ENCODE assay signal across 35 cellular contexts in the genomic region with DNA sequence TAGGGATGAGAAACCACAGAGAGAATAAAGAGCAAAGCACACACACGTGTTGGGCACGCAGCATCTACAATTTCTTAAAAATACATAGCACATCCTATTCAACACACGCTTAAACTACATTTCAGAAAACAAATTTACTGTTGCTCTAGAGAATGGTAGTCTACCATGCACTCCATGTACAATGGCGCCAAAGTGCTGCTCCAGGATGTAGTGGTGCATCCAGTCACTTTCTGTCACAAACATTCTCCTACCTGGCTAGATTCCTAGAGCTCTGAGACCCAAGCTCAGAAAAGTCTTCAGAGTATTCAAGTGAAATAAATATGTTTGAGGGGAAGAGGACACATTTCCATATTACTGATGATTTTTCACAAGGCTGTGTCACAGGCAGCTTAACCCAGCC.
"Had no signal": no experiment of that assay in that cellular context is flagged by ENCODE, and none has a peak within 500 bp of the region (broad histone marks: within the 10 kb centered on the region; RNA-seq: fewer than 3 reads in every experiment).

No MANE protein-coding gene starts in this region.

- DNase-seq: Kasumi-1, MG63, MM.1S, MV-4-11, NCI-H1048, NCI-H1092, NCI-H1092 treated with DMSO at 0.1 percent for 48 hours, NCI-H1105, NCI-H1105 treated with DMSO at 0.1 percent for 48 hours, NCI-H1417, NCI-H1417 treated with DMSO at 0.1 percent for 48 hours, NCI-H1436, NCI-H1436 treated with DMSO at 0.1 percent for 48 hours, NCI-H146, NCI-H1694, NCI-H1694 treated with DMSO at 0.1 percent for 48 hours, NCI-H187, NCI-H187 treated with DMSO at 0.1 percent for 48 hours, NCI-H1930, NCI-H2029, NCI-H2029 treated with DMSO at 0.1 percent for 48 hours, NCI-H2081, NCI-H2081 treated with DMSO at 0.1 percent for 48 hours, NCI-H2107, NCI-H2171, NCI-H2171 treated with DMSO at 0.1 percent for 48 hours, NCI-H2227 treated with DMSO at 0.1 percent for 48 hours, NCI-H226, NCI-H345, NCI-H446, NCI-H446 treated with DMSO at 0.1 percent for 48 hours, NCI-H510A, NCI-H510A treated with DMSO at 0.1 percent for 48 hours, NCI-H524, NCI-H524 treated with DMSO at 0.1 percent for 48 hours had no signal

- H3K4me3 ChIP-seq: MG63 had no signal

- H3K36me3 ChIP-seq: MG63 had no signal

- H3K27me3 ChIP-seq: MG63 had no signal

- H3K9me3 ChIP-seq: MG63 had no signal
